Comparison of ENCODE assay signal across 8 cellular contexts in genomic region chr4:42519803-42520417, GRCh38.
A peak's percentile ranks its signal among the peaks of the same experiment; 100 is the strongest.
DNase-seq lines count a peak whose midpoint lies in the region; ATAC-seq and TF ChIP-seq lines count a peak whose summit lies in the region.

No MANE protein-coding gene starts in this region.

- no peaks in the 10 kb centered on the region for H3K9me3 ChIP-seq in uterus

- H3K36me3 ChIP-seq in uterus: no peaks in the 10 kb centered on the region

- no peak overlapping the region for H3K4me3 Mint-ChIP-seq in activated CD4-positive, alpha-beta T cell treated with anti-CD3 and anti-CD28 coated beads for 36 hours
- H3K4me3 Mint-ChIP-seq in nephron progenitor cell: no peak overlapping the region

- peak; percentile 31 for ATAC-seq in GM19468 (IDR thresholded peaks at IDR 0.05; ENCODE audit: extremely low read depth, unreplicated experiment)
- peak; percentile 49 for ATAC-seq in activated CD4-positive, alpha-beta T cell treated with anti-CD3 and anti-CD28 coated beads for 36 hours

- H3K4me1 ChIP-seq in uterus: no peaks in the 10 kb centered on the region

- H3K9me3 Mint-ChIP-seq in activated CD4-positive, alpha-beta T cell treated with anti-CD3 and anti-CD28 coated beads for 36 hours (ENCODE audit: low read depth): no peaks in the 10 kb centered on the region
- H3K9me3 Mint-ChIP-seq in nephron progenitor cell: no peaks in the 10 kb centered on the region

- CTCF ChIA-PET in activated CD4-positive, alpha-beta T cell treated with anti-CD3 and anti-CD28 coated beads for 36 hours (lab: Charles Lee): interaction anchor here (0.6 to 5.0 kb wide), 27 partner anchors 10 to 1338 kb away, joined by 3 to 56 read pairs (median 3); no protein-coding TSS in a partner anchor

- H3K27me3 ChIP-seq in uterus: no peaks in the 10 kb centered on the region

- peak; percentile 77 for DNase-seq in DMS53 (lab: John Stamatoyannopoulos, UW)
- DNase-seq in NCI-H1092 (lab: John Stamatoyannopoulos, UW): peak; percentile 41
- peak; percentile 65 for DNase-seq in activated CD4-positive, alpha-beta T cell treated with anti-CD3 and anti-CD28 coated beads for 36 hours
- DNase-seq in epithelial cell of proximal tubule (ENCODE audit: low read depth): no peak
- DNase-seq in nephron progenitor cell: peak; percentile 66
- peak in 1 of 2 donors; percentile 21 for DNase-seq in uterus
- no peak for DNase-seq in UCSD-AML1 (lab: John Stamatoyannopoulos, UW; ENCODE audit: unreplicated experiment)

- POLR2A ChIA-PET in activated CD4-positive, alpha-beta T cell treated with anti-CD3 and anti-CD28 coated beads for 36 hours (lab: Charles Lee): no interaction called here

- no peak overlapping the region for H3K4me3 ChIP-seq in epithelial cell of proximal tubule (ENCODE audit: low read depth, low read length)
- H3K4me3 ChIP-seq in uterus: no peak overlapping the region

- peaks cover 9% of the 10 kb centered on the region for H3K36me3 Mint-ChIP-seq in activated CD4-positive, alpha-beta T cell treated with anti-CD3 and anti-CD28 coated beads for 36 hours (ENCODE audit: low read depth)
- no peaks in the 10 kb centered on the region for H3K36me3 Mint-ChIP-seq in nephron progenitor cell (ENCODE audit: low read depth)

- peak; percentile 66 for TF ChIP-seq CTCF in epithelial cell of proximal tubule (conservative IDR thresholded peaks at IDR 0.05; ENCODE audit: low read depth, low read length)
- peak; percentile 62 for TF ChIP-seq CTCF in nephron progenitor cell (IDR thresholded peaks at IDR 0.05)
- TF ChIP-seq CTCF in uterus (IDR thresholded peaks at IDR 0.05): peak; percentile 48 to 68 (median 60)

- intact Hi-C loops in activated CD4-positive, alpha-beta T cell treated with anti-CD3 and anti-CD28 coated beads for 36 hours (cut with DNase I, micrococcal nuclease): loop anchor here (1.0 to 5.0 kb wide), 7 partner anchors 148 to 1238 kb away; no protein-coding TSS in a partner anchor
- intact Hi-C loops in uterus (cut with DNase I; ENCODE audit: low total_unique reads): loop anchor here (10.0 kb wide), 1 partner anchor 235 kb away; no protein-coding TSS in a partner anchor

- peaks cover 2% of the 10 kb centered on the region for H3K4me1 Mint-ChIP-seq in activated CD4-positive, alpha-beta T cell treated with anti-CD3 and anti-CD28 coated beads for 36 hours
- no peaks in the 10 kb centered on the region for H3K4me1 Mint-ChIP-seq in nephron progenitor cell

- H3K27ac Mint-ChIP-seq in activated CD4-positive, alpha-beta T cell treated with anti-CD3 and anti-CD28 coated beads for 36 hours: no peak overlapping the region
- H3K27ac Mint-ChIP-seq in nephron progenitor cell: no peak overlapping the region

- H3K27me3 Mint-ChIP-seq in activated CD4-positive, alpha-beta T cell treated with anti-CD3 and anti-CD28 coated beads for 36 hours: no peaks in the 10 kb centered on the region
- H3K27me3 Mint-ChIP-seq in nephron progenitor cell (ENCODE audit: low read depth, poor library complexity): peaks cover 5% of the 10 kb centered on the region

- no peak for TF ChIP-seq POLR2A in uterus (IDR thresholded peaks at IDR 0.05)

- H3K27ac ChIP-seq in uterus: no peak overlapping the region

Comparison
In these comparisons a context has a peak if more than half of its experiments do, and no peak if none do; other contexts are left out.
1. DNase-seq: peak in DMS53 (single experiment), NCI-H1092 (single experiment), activated CD4-positive, alpha-beta T cell treated with anti-CD3 and anti-CD28 coated beads for 36 hours (single experiment) and nephron progenitor cell (single experiment); none in epithelial cell of proximal tubule (single experiment) and UCSD-AML1 (single experiment).
2. Peak in every context shown above with its lines, with median percentiles within 50 percentile points of each other: CTCF ChIP-seq.